ENCODE assay signal across 14 cellular contexts in genomic region chr4:79913581-79913980, GRCh38.
DNase-seq lines count a peak whose midpoint lies in the region; TF ChIP-seq lines count a peak whose summit lies in the region.
"Had no signal": no experiment of that assay in that cellular context is flagged by ENCODE, and none has a peak within 500 bp of the region (broad histone marks: within the 10 kb centered on the region; RNA-seq: fewer than 3 reads in every experiment).

No MANE protein-coding gene starts in this region.

- no peak overlapping the region for H3K4me3 ChIP-seq in fibroblast of mammary gland (ENCODE audit: control insufficient read depth, low read depth, low read length)
- H3K4me3 ChIP-seq: ascending aorta had no signal

- peaks cover 2% of the 10 kb centered on the region for H3K36me3 Mint-ChIP-seq in activated naive CD4-positive, alpha-beta T cell treated with anti-CD3 and anti-CD28 coated beads, Interleukin-2, amount 10 ng/mL, durations not matched to agents 7 days and 5 days

- TF ChIP-seq CTCF in fibroblast of mammary gland (conservative IDR thresholded peaks at IDR 0.05; ENCODE audit: control insufficient read depth, insufficient read depth, low read depth, low read length): no peak

- peaks cover 15% of the 10 kb centered on the region for H3K4me1 Mint-ChIP-seq in activated naive CD4-positive, alpha-beta T cell treated with anti-CD3 and anti-CD28 coated beads, Interleukin-2, amount 10 ng/mL, durations not matched to agents 7 days and 5 days
- H3K4me1 Mint-ChIP-seq: B cell, neural crest cell had no signal

- no peaks in the 10 kb centered on the region for H3K27me3 Mint-ChIP-seq in activated naive CD4-positive, alpha-beta T cell treated with anti-CD3 and anti-CD28 coated beads, Interleukin-2, amount 10 ng/mL, durations not matched to agents 7 days and 5 days
- H3K27me3 Mint-ChIP-seq: B cell; stimulated activated memory B cell treated with anti-CD40 and anti-IgM and Interleukin-4, amounts not matched to agents 10 μg/mL and 1 μg/mL and 100 μg/mL, for 72 hours had no signal

- no peaks in the 10 kb centered on the region for H3K9me3 Mint-ChIP-seq in activated naive CD4-positive, alpha-beta T cell treated with anti-CD3 and anti-CD28 coated beads, Interleukin-2, amount 10 ng/mL, durations not matched to agents 7 days and 5 days
- H3K9me3 Mint-ChIP-seq: stimulated activated memory B cell treated with anti-CD40 and anti-IgM and Interleukin-4, amounts not matched to agents 10 μg/mL and 1 μg/mL and 100 μg/mL, for 72 hours had no signal

- no peak overlapping the region for H3K4me3 Mint-ChIP-seq in activated naive CD4-positive, alpha-beta T cell treated with anti-CD3 and anti-CD28 coated beads, Interleukin-2, amount 10 ng/mL, durations not matched to agents 7 days and 5 days
- H3K4me3 Mint-ChIP-seq: B cell; neural crest cell; stimulated activated memory B cell treated with anti-CD40 and anti-IgM and Interleukin-4, amounts not matched to agents 10 μg/mL and 1 μg/mL and 100 μg/mL, for 72 hours had no signal

- CTCF ChIA-PET in activated naive CD4-positive, alpha-beta T cell treated with anti-CD3 and anti-CD28 coated beads, Interleukin-2, amount 10 ng/mL, durations not matched to agents 7 days and 5 days (lab: Charles Lee): no interaction called here

- DNase-seq in activated naive CD4-positive, alpha-beta T cell treated with anti-CD3 and anti-CD28 coated beads, Interleukin-2, amount 10 ng/mL, durations not matched to agents 7 days and 5 days: peak; percentile 22
- no peak for DNase-seq in activated naive CD4-positive, alpha-beta T cell treated with Interleukin-2 at 50 U/mL for 16 hours
- DNase-seq in RPMI7951 (ENCODE audit: low read depth) (peak; percentile 73), fibroblast of mammary gland (ENCODE audit: low read depth) (peak; percentile 59), stromal cell of bone marrow (ENCODE audit: low read depth) (peak; percentile 31), UCSD-AML1 (lab: John Stamatoyannopoulos, UW; ENCODE audit: unreplicated experiment) (no peak), hypothalamus (lab: John Stamatoyannopoulos, UW) (no peak)
- no peak for DNase-seq in stimulated activated CD4-positive, alpha-beta T cell treated with anti-CD3 and anti-CD28 coated beads, Interleukin-4, amount 100 ng/mL, for 4 hours
- DNase-seq: activated CD8-positive, alpha-beta memory T cell treated with anti-CD3 and anti-CD28 coated beads, Interleukin-2, amount 50 U/mL, for 4 hours; NCI-H1417 had no signal

- H3K27ac Mint-ChIP-seq in activated naive CD4-positive, alpha-beta T cell treated with anti-CD3 and anti-CD28 coated beads, Interleukin-2, amount 10 ng/mL, durations not matched to agents 7 days and 5 days: no peak overlapping the region
- H3K27ac Mint-ChIP-seq: B cell; stimulated activated memory B cell treated with anti-CD40 and anti-IgM and Interleukin-4, amounts not matched to agents 10 μg/mL and 1 μg/mL and 100 μg/mL, for 72 hours had no signal

Comparison
In these comparisons a context has a peak if more than half of its experiments do, and no peak if none do; other contexts are left out.
1. DNase-seq: peak in activated naive CD4-positive, alpha-beta T cell treated with anti-CD3 and anti-CD28 coated beads, Interleukin-2, amount 10 ng/mL, durations not matched to agents 7 days and 5 days (single experiment), RPMI7951 (single experiment), fibroblast of mammary gland (single experiment) and stromal cell of bone marrow (single experiment); none in activated naive CD4-positive, alpha-beta T cell treated with Interleukin-2 at 50 U/mL for 16 hours (single experiment), stimulated activated CD4-positive, alpha-beta T cell treated with anti-CD3 and anti-CD28 coated beads, Interleukin-4, amount 100 ng/mL, for 4 hours (0 of 2), UCSD-AML1 (single experiment) and hypothalamus (0 of 51).